Comparison of ENCODE assay signal across 25 cellular contexts in genomic region chr9:90504486-90504885, GRCh38.
DNase-seq lines count a peak whose midpoint lies in the region; ATAC-seq and TF ChIP-seq lines count a peak whose summit lies in the region.
"Had no signal": no experiment of that assay in that cellular context is flagged by ENCODE, and none has a peak within 500 bp of the region (broad histone marks: within the 10 kb centered on the region; RNA-seq: fewer than 3 reads in every experiment).

No MANE protein-coding gene starts in this region.

- no peaks in the 10 kb centered on the region for H4K20me1 ChIP-seq in OCI-LY3 (ENCODE audit: insufficient read depth, low read length)
- H4K20me1 ChIP-seq in Karpas-422 (ENCODE audit: insufficient read depth, low read depth, low read length) = no peaks in the 10 kb centered on the region

- H3K4me3 ChIP-seq in OCI-LY3 (ENCODE audit: low read length) (no peak overlapping the region), Karpas-422 (ENCODE audit: low read length) (no peak overlapping the region)
- H3K4me3 ChIP-seq: colonic mucosa, heart left ventricle, neural progenitor cell, spleen had no signal

- peak; percentile 59 for ATAC-seq in GM18508 (IDR thresholded peaks at IDR 0.05; ENCODE audit: insufficient read depth, unreplicated experiment)
- ATAC-seq in GM19452 (IDR thresholded peaks at IDR 0.05; ENCODE audit: unreplicated experiment) = peak; percentile 73
- peak; percentile 53 for ATAC-seq in HG02759 (IDR thresholded peaks at IDR 0.05; ENCODE audit: unreplicated experiment)
- ATAC-seq in left colon = no peak
- ATAC-seq: heart left ventricle, HepG2, right cardiac atrium had no signal

- no peaks in the 10 kb centered on the region for H3K27me3 ChIP-seq in OCI-LY3 (ENCODE audit: low read depth, low read length)
- H3K27me3 ChIP-seq in Karpas-422 (ENCODE audit: low read length) = no peaks in the 10 kb centered on the region
- H3K27me3 ChIP-seq: colonic mucosa, heart left ventricle, neural progenitor cell, spleen had no signal

- H3K4me1 ChIP-seq in OCI-LY3 (ENCODE audit: low read length) (peaks cover 28% of the 10 kb centered on the region), Karpas-422 (ENCODE audit: low read length) (no peaks in the 10 kb centered on the region)
- H3K4me1 ChIP-seq: colonic mucosa, heart left ventricle, parathyroid adenoma, spleen had no signal

- H3K9ac ChIP-seq in OCI-LY3 (ENCODE audit: low read length) (no peak overlapping the region), Karpas-422 (ENCODE audit: low read length) (no peak overlapping the region)
- H3K9ac ChIP-seq: neural progenitor cell, parathyroid adenoma had no signal

- DNase-seq in H4 (ENCODE audit: low spot score) (no peak), Karpas-422 (no peak), left colon (no peak)
- DNase-seq: activated CD4-positive, alpha-beta T cell treated with anti-CD3 and anti-CD28 coated beads, Interleukin-2, amount 50 U/mL, for 48 hours; activated CD4-positive, CD25-positive, alpha-beta regulatory T cell; activated CD8-positive, alpha-beta memory T cell treated with anti-CD3 and anti-CD28 coated beads, Interleukin-2, amount 50 U/mL, for 4 hours; activated naive CD4-positive, alpha-beta T cell treated with anti-CD3 and anti-CD28 coated beads, Interleukin-2, amount 50 U/mL, for 16 hours; amygdala; colonic mucosa; DMS153; effector memory CD4-positive, alpha-beta T cell; H7; heart left ventricle; mammary epithelial cell; NCI-H446 treated with DMSO at 0.1 percent for 48 hours; OCI-M1; right cardiac atrium; spleen had no signal

- H3K9me3 ChIP-seq in OCI-LY3 (ENCODE audit: insufficient read depth, low read length) = peaks cover 7% of the 10 kb centered on the region; the same call in 1 of the 2 replicates
- H3K9me3 ChIP-seq in Karpas-422 (ENCODE audit: low read length) = no peaks in the 10 kb centered on the region
- H3K9me3 ChIP-seq: colonic mucosa, heart left ventricle, spleen had no signal

- no peak overlapping the region; the same call in 1 of the 2 replicates for H3K4me2 ChIP-seq in OCI-LY3 (ENCODE audit: low read length)
- no peak overlapping the region for H3K4me2 ChIP-seq in Karpas-422 (ENCODE audit: low read depth, low read length, poor library complexity, severe bottlenecking)
- H3K4me2 ChIP-seq: neural progenitor cell had no signal

- TF ChIP-seq CTCF in OCI-LY3 (IDR thresholded peaks at IDR 0.05; ENCODE audit: low read depth, low read length) = no peak

- H3K27ac ChIP-seq in OCI-LY3 (ENCODE audit: low read length) (peak overlapping the region; percentile 27; the same call in 1 of the 2 replicates), Karpas-422 (ENCODE audit: low read length) (no peak overlapping the region)
- H3K27ac ChIP-seq: colonic mucosa, heart left ventricle, neural progenitor cell, parathyroid adenoma, spleen had no signal

- peaks cover 3% of the 10 kb centered on the region for H3K36me3 ChIP-seq in OCI-LY3 (replicated peaks; ENCODE audit: low read depth, low read length)
- H3K36me3 ChIP-seq in Karpas-422 (ENCODE audit: insufficient read depth, low read length) = no peaks in the 10 kb centered on the region
- H3K36me3 ChIP-seq: colonic mucosa, heart left ventricle, neural progenitor cell, spleen had no signal

- H3K79me2 ChIP-seq in OCI-LY3 (ENCODE audit: low read length) (no peaks in the 10 kb centered on the region), Karpas-422 (ENCODE audit: low read length) (no peaks in the 10 kb centered on the region)
- H3K79me2 ChIP-seq: parathyroid adenoma had no signal

- intact Hi-C loops in left colon (cut with DNase I, micrococcal nuclease) = no loop called here

- no peak overlapping the region for H2AFZ ChIP-seq in OCI-LY3 (ENCODE audit: low read depth, low read length)
- H2AFZ ChIP-seq in Karpas-422 (ENCODE audit: low read length) = no peak overlapping the region
- H2AFZ ChIP-seq: neural progenitor cell, parathyroid adenoma had no signal

- no peaks in the 10 kb centered on the region for H3K9me2 ChIP-seq in Karpas-422 (replicated peaks; ENCODE audit: insufficient read depth, low read length)
